10 cellular contexts compared by ENCODE assay signal in genomic region chr16:2180461-2180860, GRCh38. TPM values are rescaled to one million over a fixed set of nuclear protein-coding genes. Genes with fewer than 3 reads are reported as not detected.
"Had no signal": no experiment of that assay in that cellular context is flagged by ENCODE, and none has a peak within 500 bp of the region (broad histone marks: within the 10 kb centered on the region; RNA-seq: fewer than 3 reads in every experiment).

No MANE protein-coding gene starts in this region.

- H3K27ac Mint-ChIP-seq: HFFc6 had no signal

- H3K9me3 Mint-ChIP-seq: HFFc6 had no signal

- FAIRE-seq: H1, H54, HTR-8/SVneo had no signal

- H2AFZ ChIP-seq: GM23248 had no signal

- H3K4me3 ChIP-seq: GM23248, HAP-1 had no signal

- H3K9me3 ChIP-seq: HAP-1 had no signal

- H3K4me3 Mint-ChIP-seq: HFFc6 had no signal

- H3K4me1 ChIP-seq: HAP-1 had no signal

- H3K27ac ChIP-seq: GM23248, KMS-11 had no signal

- ATAC-seq: HCT116 had no signal

- H3K9ac ChIP-seq: GM23248, KMS-11 had no signal

- H3K4me2 ChIP-seq: KMS-11 had no signal

- DNase-seq: GM23248, HFFc6, IMR-90, KBM-7 had no signal

RNA-seq across cellular contexts. Expression of gene CASKIN1, which starts 15.9 kb away (rescaled TPM):
- total RNA-seq: GM23248, IMR-90 had no signal
- polyA plus RNA-seq: GM23248 had no signal

RNA-seq across cellular contexts. Expression of gene RAB26, which starts 32.0 kb away (rescaled TPM):
- total RNA-seq: GM23248 had no signal
